Comparison of ENCODE assay signal across 26 cellular contexts in the genomic region with DNA sequence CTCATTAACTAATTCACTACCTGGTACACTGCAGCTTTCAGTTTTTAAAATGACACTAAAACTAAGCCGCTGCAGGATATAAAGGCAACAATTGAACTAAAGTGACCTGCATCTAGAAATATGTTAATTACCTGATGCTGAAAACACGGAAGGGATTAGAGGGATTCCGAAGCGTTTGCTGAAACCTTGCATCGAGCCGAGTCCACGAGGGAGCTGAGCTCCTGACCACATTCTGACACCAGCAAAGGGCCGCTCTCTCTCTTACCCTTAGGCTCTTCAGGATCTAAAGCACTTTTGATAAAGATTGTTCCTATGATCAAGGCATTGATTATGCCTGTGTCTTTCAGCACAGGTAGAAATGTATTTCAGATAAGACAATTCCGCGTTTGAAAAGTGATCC. TPM values are rescaled to one million over a fixed set of nuclear protein-coding genes. Genes with fewer than 3 reads are reported as not detected.
DNase-seq lines count a peak whose midpoint lies in the region; ATAC-seq and TF ChIP-seq lines count a peak whose summit lies in the region.
"Had no signal": no experiment of that assay in that cellular context is flagged by ENCODE, and none has a peak within 500 bp of the region (broad histone marks: within the 10 kb centered on the region; RNA-seq: fewer than 3 reads in every experiment).

No MANE protein-coding gene starts in this region.

- in situ Hi-C loops in G401 (cut with HindIII; ENCODE audit: low sequenced_read_pairs) (loop anchor here (25.0 kb wide), 2 partner anchors 150 to 400 kb away; no protein-coding TSS in a partner anchor), KBM-7 (cut with MboI; ENCODE audit: low pct_unique_long_range_greater_than_20kb, low sequenced_read_pairs) (loop anchor here (25.0 kb wide), 2 partner anchors 375 to 800 kb away; a partner anchor contains a TSS)

- H3K9ac ChIP-seq in HUES64 (ENCODE audit: low read depth, low read length) = 0 out of 2 replicates have a peak overlapping the region, but pooled peaks have one; percentile 16

- no peak for TF ChIP-seq EP300 in ovary (IDR thresholded peaks at IDR 0.05)

- H3K36me3 ChIP-seq in HUES64 (ENCODE audit: insufficient read depth, low read length) (no peaks in the 10 kb centered on the region), ovary (no peaks in the 10 kb centered on the region), right lobe of liver (no peaks in the 10 kb centered on the region)
- H3K36me3 ChIP-seq: MG63 had no signal

- TF ChIP-seq CTCF in retinal pigment epithelial cell (conservative IDR thresholded peaks at IDR 0.05; ENCODE audit: low read depth, low read length) (no peak), ovary (IDR thresholded peaks at IDR 0.05) (no peak), right lobe of liver (IDR thresholded peaks at IDR 0.05) (no peak)

- H3K4me1 ChIP-seq in HUES64 (ENCODE audit: insufficient read depth, low read length) (peaks cover 29% of the 10 kb centered on the region), ovary (ENCODE audit: insufficient read depth) (no peaks in the 10 kb centered on the region), right lobe of liver (no peaks in the 10 kb centered on the region)

- H3K27me3 ChIP-seq in HUES64 (ENCODE audit: insufficient read depth, low read length) (no peaks in the 10 kb centered on the region), ovary (no peaks in the 10 kb centered on the region), right lobe of liver (no peaks in the 10 kb centered on the region)
- H3K27me3 ChIP-seq: MG63 had no signal

- 61% methylated on average over 10 of the region's 10 CpGs for WGBS in HUES64
- WGBS in ovary, 3 donors = 89 to 93% (median 93%) methylated on average over 10 of the region's 10 CpGs
- 81% methylated on average over 10 of the region's 10 CpGs for WGBS in right lobe of liver (ENCODE audit: insufficient coverage, low coverage, low lambda C conversion rate, missing lambda C conversion rate)

- H3K27ac ChIP-seq in HUES64 (ENCODE audit: low read depth, low read length) (no peak overlapping the region), ovary (no peak overlapping the region), right lobe of liver (no peak overlapping the region)

- no peak overlapping the region for H3K4me3 ChIP-seq in HUES64 (ENCODE audit: low read length)
- no peak overlapping the region for H3K4me3 ChIP-seq in retinal pigment epithelial cell (ENCODE audit: low read length)
- H3K4me3 ChIP-seq in ovary = no peak overlapping the region
- H3K4me3 ChIP-seq in right lobe of liver = no peak overlapping the region
- H3K4me3 ChIP-seq: MG63 had no signal

- no peak for TF ChIP-seq POLR2A in ovary (IDR thresholded peaks at IDR 0.05)
- TF ChIP-seq POLR2A in right lobe of liver (IDR thresholded peaks at IDR 0.05) = no peak

- intact Hi-C loops in ovary (cut with DNase I) (loop anchor here in 1 of 4 donors (10.0 kb wide), 1 partner anchor 803 kb away; no protein-coding TSS in a partner anchor), right lobe of liver (cut with DNase I) (no loop called here)

- no peaks in the 10 kb centered on the region for H3K9me3 ChIP-seq in HUES64 (ENCODE audit: insufficient read depth, low read depth, low read length)
- no peaks in the 10 kb centered on the region for H3K9me3 ChIP-seq in ovary
- H3K9me3 ChIP-seq in right lobe of liver = no peaks in the 10 kb centered on the region
- H3K9me3 ChIP-seq: MG63 had no signal

- peak; percentile 62 for DNase-seq in G401 (ENCODE audit: low spot score)
- peak; percentile 52 for DNase-seq in astrocyte of the hippocampus (ENCODE audit: low read depth, low spot score)
- peak; percentile 82 for DNase-seq in retinal pigment epithelial cell (ENCODE audit: low read depth)
- no peak for DNase-seq in KBM-7
- no peak for DNase-seq in ovary
- DNase-seq in right lobe of liver = no peak
- no peak for DNase-seq in NCI-H1436 treated with DMSO at 0.1 percent for 48 hours (lab: John Stamatoyannopoulos, UW)
- DNase-seq: AML-193; C1 segment of cervical spinal cord; CD4-positive, alpha-beta memory T cell; COR-L47; DMS53; GF-D8; KG1; MG63; NCI-H187; NCI-H2081 treated with DMSO at 0.1 percent for 48 hours; NCI-H2171 treated with DMSO at 0.1 percent for 48 hours; NCI-H345; NCI-H524; NCI-H748 treated with DMSO at 0.1 percent for 48 hours; NK-92 treated with Interleukin-12 subunit alpha and Interleukin-12 subunit beta, amount 100 ng/mL, for 24 hours; Right ventricle myocardium superior; RPMI8226; T-helper 1 cell had no signal

- no peak for ATAC-seq in right lobe of liver

RNA-seq across cellular contexts. Expression of a gene that starts 59.5 kb away (rescaled TPM):
- total RNA-seq in G401 (2014; rRNA removed; shearing (Covaris generic)) = 110 and 135 TPM in 2 replicates
- 59.6 TPM for polyA plus RNA-seq in HUES64 (2013, experiment 1 of 2)
- polyA plus RNA-seq in HUES64 (2013, experiment 2 of 2) = 83.2 TPM
- total RNA-seq in ovary = 1 to 10 TPM in 6 of 7 donors, under 1 TPM in 1; 0.56 to 3.1 (median 1.5) TPM
- 1 to 10 TPM; 2.5 to 3.1 TPM for polyA plus RNA-seq in ovary
- 1 to 10 TPM in 3 of 6 experiments, under 1 TPM in 2, not detected in 1; 0.59 to 7.3 (median 2.4) TPM for total RNA-seq in right lobe of liver

Comparison
In these comparisons a context has a peak if more than half of its experiments do, and no peak if none do; other contexts are left out.
1. DNase-seq: peak in G401 (single experiment), astrocyte of the hippocampus (single experiment) and retinal pigment epithelial cell (single experiment); none in KBM-7 (single experiment), ovary (0 of 5), right lobe of liver (0 of 3) and NCI-H1436 treated with DMSO at 0.1 percent for 48 hours (single experiment).
2. RNA of a gene that starts 59.5 kb away (total RNA-seq): 110 to 135 TPM in G401; 0.59 to 7.3 TPM in right lobe of liver and 0.56 to 3.1 TPM in ovary; every median in the first group is over 10 times any median in the second.